In genomic region chr1:176957603-176958002, GRCh38 we compare ENCODE assay signal across 1 cellular context.
TF ChIP-seq lines count a peak whose summit lies in the region.

No MANE protein-coding gene starts in this region.

TF ChIP-seq in HEK293, 187 proteins besides CTCF, POLR2A, EP300 and RAD21 (continued from another document):
- no peak for TF ChIP-seq ZNF623 (tag by site-specific recombination; IDR thresholded peaks at IDR 0.05)
TF ChIP-seq in HEK293: peak in this region for 1.
